ENCODE assay signal across 8 cellular contexts in genomic region chr13:19088416-19088815, GRCh38.
"Had no signal": no experiment of that assay in that cellular context is flagged by ENCODE, and none has a peak within 500 bp of the region (broad histone marks: within the 10 kb centered on the region; RNA-seq: fewer than 3 reads in every experiment).

No MANE protein-coding gene starts in this region.

- H3K4me1 ChIP-seq: HAP-1 had no signal

- H3K9me3 ChIP-seq: HAP-1 had no signal

- H3K27ac ChIP-seq: GM23248 had no signal

- ATAC-seq: HCT116 had no signal

- DNase-seq: GM23248, GOT3, H7, HFFc6, IMR-90 had no signal

- H3K4me3 ChIP-seq: GM23248, HAP-1, K562 had no signal

- H3K36me3 ChIP-seq: HAP-1 had no signal
